ENCODE assay signal across 37 cellular contexts in the genomic region with DNA sequence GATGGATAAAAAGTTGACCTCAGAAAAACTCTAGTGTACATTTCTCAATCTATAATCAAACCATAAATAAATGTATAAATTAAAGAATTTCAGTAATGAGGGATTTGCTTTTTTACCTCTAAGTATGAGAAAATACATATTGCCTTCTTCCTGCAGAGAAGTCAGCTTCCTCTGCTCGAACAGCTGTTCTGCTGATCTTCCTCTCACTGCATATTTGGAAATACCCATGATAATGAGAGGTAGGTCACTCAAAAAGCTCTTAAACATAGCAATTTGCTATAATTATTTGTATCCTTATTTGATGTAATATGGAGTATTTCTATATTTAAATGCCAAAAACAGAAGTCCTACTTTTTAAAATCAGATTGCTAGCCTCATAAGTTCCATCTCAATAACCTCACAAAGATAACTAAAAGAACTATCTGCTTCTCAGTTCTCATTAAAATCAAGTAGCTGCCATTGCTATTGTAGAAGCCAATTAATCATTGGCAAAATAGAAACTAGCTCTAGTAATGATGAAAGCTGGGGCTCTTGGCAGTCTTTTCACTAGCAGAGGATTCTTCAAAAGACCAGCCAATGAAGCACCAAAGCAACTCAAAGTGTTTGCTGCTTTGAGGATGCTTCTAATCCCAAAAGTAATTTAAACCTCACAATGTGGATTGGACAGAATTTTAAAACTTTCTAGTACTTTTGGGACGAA. TPM values are rescaled to one million over a fixed set of nuclear protein-coding genes. Genes with fewer than 3 reads are reported as not detected.
"Had no signal": no experiment of that assay in that cellular context is flagged by ENCODE, and none has a peak within 500 bp of the region (broad histone marks: within the 10 kb centered on the region; RNA-seq: fewer than 3 reads in every experiment).

No MANE protein-coding gene starts in this region.

- H3K27me3 ChIP-seq: Peyer's patch, SJSA1 had no signal

- FAIRE-seq: bronchial epithelial cell had no signal

- H3K36me3 ChIP-seq: Peyer's patch, SJSA1 had no signal

- H3K4me2 ChIP-seq: SK-N-SH had no signal

- H3K9me2 ChIP-seq: SK-N-SH had no signal

- H3K9me3 ChIP-seq: Peyer's patch, SJSA1, SK-N-SH had no signal

- H3K9me3 Mint-ChIP-seq: brain had no signal

- H3K4me3 ChIP-seq: Peyer's patch, SJSA1 had no signal

- H3K27ac ChIP-seq: Peyer's patch, SJSA1, VCaP had no signal

- DNase-seq: activated B cell treated with CpG ODN at 0.5 μM for 24 hours; activated CD4-positive, alpha-beta memory T cell treated with anti-CD3 and anti-CD28 coated beads for 36 hours; activated CD4-positive, alpha-beta T cell treated with anti-CD3 and anti-CD28 coated beads for 4 hours; activated CD4-positive, alpha-beta T cell treated with anti-CD3 and anti-CD28 coated beads, Interleukin-2, amount 50 U/mL, for 1 hour; activated CD4-positive, CD25-positive, alpha-beta regulatory T cell treated with anti-CD3 and anti-CD28 coated beads, Interleukin-2, amount 50 U/mL, for 72 hours; activated CD8-positive, alpha-beta memory T cell treated with anti-CD3 and anti-CD28 coated beads, Interleukin-2, amount 50 U/mL, for 48 hours; activated effector memory CD4-positive, alpha-beta T cell treated with Interleukin-2 at 50 U/mL for 16 hours; activated naive CD4-positive, alpha-beta T cell treated with anti-CD3 and anti-CD28 coated beads, Interleukin-2, amount 10 ng/mL, durations not matched to agents 7 days and 5 days; activated naive CD8-positive, alpha-beta T cell treated with anti-CD3 and anti-CD28 coated beads, Interleukin-2, amount 50 U/mL, for 24 hours; activated T-cell treated with anti-CD3 and anti-CD28 coated beads, Interleukin-2, amount 50 U/mL, for 48 hours; anterior cingulate cortex; caudate nucleus; cerebellar nuclear complex; NCI-H1105; NCI-H1417 treated with DMSO at 0.1 percent for 48 hours; NCI-H187 treated with DMSO at 0.1 percent for 48 hours; NCI-H2081; NCI-H2171 treated with DMSO at 0.1 percent for 48 hours; NCI-H2227 treated with DMSO at 0.1 percent for 48 hours; NCI-H446; NCI-H524; NK-92 treated with Interleukin-12 subunit alpha and Interleukin-12 subunit beta, amount 100 ng/mL, for 24 hours; PC-3; Peyer's patch; RPMI8226; SHP77 treated with DMSO at 0.1 percent for 48 hours; SK-N-SH; SW 1271; T-helper 1 cell; T-helper 2 cell; T-helper 9 cell had no signal

- ATAC-seq: activated naive CD8-positive, alpha-beta T cell treated with anti-CD3 and anti-CD28 coated beads, Interleukin-2, amount 50 U/mL, for 24 hours; PC-3 had no signal

- H3K27ac Mint-ChIP-seq: activated B cell treated with CpG ODN at 0.5 μM for 24 hours; activated CD4-positive, alpha-beta memory T cell treated with anti-CD3 and anti-CD28 coated beads for 36 hours; activated naive CD4-positive, alpha-beta T cell treated with anti-CD3 and anti-CD28 coated beads, Interleukin-2, amount 10 ng/mL, durations not matched to agents 7 days and 5 days; activated naive CD8-positive, alpha-beta T cell; activated naive CD8-positive, alpha-beta T cell treated with anti-CD3 and anti-CD28 coated beads, Interleukin-2, amount 50 U/mL, for 24 hours; brain had no signal

- H3K27me3 Mint-ChIP-seq: activated B cell treated with CpG ODN at 0.5 μM for 24 hours; activated naive CD4-positive, alpha-beta T cell treated with anti-CD3 and anti-CD28 coated beads, Interleukin-2, amount 10 ng/mL, durations not matched to agents 7 days and 5 days; activated naive CD8-positive, alpha-beta T cell treated with anti-CD3 and anti-CD28 coated beads, Interleukin-2, amount 50 U/mL, for 24 hours; brain had no signal

- H3K4me3 Mint-ChIP-seq: activated B cell treated with CpG ODN at 0.5 μM for 24 hours; activated CD4-positive, alpha-beta memory T cell treated with anti-CD3 and anti-CD28 coated beads for 36 hours; activated naive CD4-positive, alpha-beta T cell treated with anti-CD3 and anti-CD28 coated beads, Interleukin-2, amount 10 ng/mL, durations not matched to agents 7 days and 5 days; activated naive CD8-positive, alpha-beta T cell; activated naive CD8-positive, alpha-beta T cell treated with anti-CD3 and anti-CD28 coated beads, Interleukin-2, amount 50 U/mL, for 24 hours; brain had no signal

- H3K36me3 Mint-ChIP-seq: activated CD4-positive, alpha-beta memory T cell treated with anti-CD3 and anti-CD28 coated beads for 36 hours; activated naive CD4-positive, alpha-beta T cell treated with anti-CD3 and anti-CD28 coated beads, Interleukin-2, amount 10 ng/mL, durations not matched to agents 7 days and 5 days; brain had no signal

- H3K4me1 Mint-ChIP-seq: activated B cell treated with CpG ODN at 0.5 μM for 24 hours; activated naive CD4-positive, alpha-beta T cell treated with anti-CD3 and anti-CD28 coated beads, Interleukin-2, amount 10 ng/mL, durations not matched to agents 7 days and 5 days; activated naive CD8-positive, alpha-beta T cell treated with anti-CD3 and anti-CD28 coated beads, Interleukin-2, amount 50 U/mL, for 24 hours; brain had no signal

- H3K4me1 ChIP-seq: Peyer's patch, SJSA1 had no signal

- H3K9ac ChIP-seq: SK-N-SH had no signal

RNA-seq across cellular contexts. Expression of a gene that starts 35.7 kb away (rescaled TPM):
- total RNA-seq: activated B cell treated with CpG ODN at 0.5 μM for 24 hours; activated CD4-positive, alpha-beta memory T cell treated with anti-CD3 and anti-CD28 coated beads for 36 hours; bronchial epithelial cell; MCF 10A; PC-3; Peyer's patch; SJSA1 had no signal
- polyA plus RNA-seq: SK-N-SH had no signal

RNA-seq across cellular contexts. Expression of a gene that starts 40.6 kb away (rescaled TPM):
- total RNA-seq: activated B cell treated with CpG ODN at 0.5 μM for 24 hours; activated CD4-positive, alpha-beta memory T cell treated with anti-CD3 and anti-CD28 coated beads for 36 hours; bronchial epithelial cell; MCF 10A; PC-3; Peyer's patch; SJSA1 had no signal
- polyA plus RNA-seq: SK-N-SH had no signal

RNA-seq across cellular contexts. Expression of a gene that starts 53.2 kb away (rescaled TPM):
- total RNA-seq: activated B cell treated with CpG ODN at 0.5 μM for 24 hours; activated CD4-positive, alpha-beta memory T cell treated with anti-CD3 and anti-CD28 coated beads for 36 hours; bronchial epithelial cell; MCF 10A; PC-3; Peyer's patch; SJSA1 had no signal
- polyA plus RNA-seq: SK-N-SH had no signal

RNA-seq across cellular contexts. Expression of a gene that starts 59.4 kb away (rescaled TPM):
- total RNA-seq: activated B cell treated with CpG ODN at 0.5 μM for 24 hours; activated CD4-positive, alpha-beta memory T cell treated with anti-CD3 and anti-CD28 coated beads for 36 hours; bronchial epithelial cell; MCF 10A; PC-3; Peyer's patch; SJSA1 had no signal
- polyA plus RNA-seq: SK-N-SH had no signal
